Comparison of ENCODE assay signal across 4 cellular contexts in genomic region chr19:50963381-50963780, GRCh38. TPM values are rescaled to one million over a fixed set of nuclear protein-coding genes. Genes with fewer than 3 reads are reported as not detected.
"Had no signal": no experiment of that assay in that cellular context is flagged by ENCODE, and none has a peak within 500 bp of the region (broad histone marks: within the 10 kb centered on the region; RNA-seq: fewer than 3 reads in every experiment).

No MANE protein-coding gene starts in this region.

- DNase-seq: GDM1, GF-D8 had no signal

- H3K4me3 ChIP-seq: GM12878 had no signal

RNA-seq across cellular contexts. Expression of gene KLK6, which starts 6.0 kb away (rescaled TPM):
- total RNA-seq: G401, GM12878 had no signal
- polyA plus RNA-seq: GM12878 had no signal

RNA-seq across cellular contexts. Expression of gene KLK5, which starts 10.5 kb away (rescaled TPM):
- total RNA-seq: GM12878 had no signal

RNA-seq across cellular contexts. Expression of gene KLK7, which starts 20.3 kb away (rescaled TPM):
- total RNA-seq: G401, GM12878 had no signal
- polyA plus RNA-seq: GM12878 had no signal

RNA-seq across cellular contexts. Expression of gene KLK8, which starts 38.0 kb away (rescaled TPM):
- total RNA-seq: G401, GM12878 had no signal
- polyA plus RNA-seq: GM12878 had no signal

RNA-seq across cellular contexts. Expression of gene KLK4, which starts 52.2 kb away (rescaled TPM):
- total RNA-seq: G401, GM12878 had no signal
